ENCODE assay signal across 23 cellular contexts in the genomic region with DNA sequence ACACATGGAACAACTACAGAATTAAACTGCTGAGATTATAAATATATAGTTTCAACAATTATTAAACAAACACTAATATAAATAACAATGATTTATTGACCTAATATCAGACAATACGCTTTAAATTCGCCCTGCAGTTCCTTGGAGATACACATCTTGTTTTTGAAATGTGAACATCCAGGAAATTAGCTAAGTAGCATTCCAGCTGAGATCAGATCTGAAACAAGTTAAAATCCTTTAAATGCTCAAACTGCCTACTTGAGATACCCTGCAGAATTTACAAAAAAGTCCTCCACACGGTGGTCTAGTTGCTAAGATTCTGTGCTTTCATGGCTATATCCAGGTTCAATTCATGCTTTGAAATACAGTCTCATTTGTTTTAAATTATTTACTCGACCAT.
"Had no signal": no experiment of that assay in that cellular context is flagged by ENCODE, and none has a peak within 500 bp of the region (broad histone marks: within the 10 kb centered on the region; RNA-seq: fewer than 3 reads in every experiment).

No MANE protein-coding gene starts in this region.

- H3K79me2 ChIP-seq: hepatocyte had no signal

- H3K36me3 ChIP-seq: gastroesophageal sphincter, heart left ventricle, left lung, ovary, sigmoid colon, spleen, thoracic aorta, transverse colon, vagina had no signal

- H3K4me3 ChIP-seq: dorsolateral prefrontal cortex, gastroesophageal sphincter, heart left ventricle, hepatocyte, left lung, ovary, psoas muscle, sigmoid colon, spleen, thoracic aorta, transverse colon, vagina had no signal

- H3K9me3 ChIP-seq: gastroesophageal sphincter, heart left ventricle, ovary, psoas muscle, sigmoid colon, spleen, thoracic aorta, transverse colon, vagina had no signal

- H3K36me3 Mint-ChIP-seq: naive thymus-derived CD8-positive, alpha-beta T cell; stimulated activated naive B cell treated with anti-CD40 and anti-IgM and Interleukin-4, amounts not matched to agents 10 μg/mL and 1 μg/mL and 100 μg/mL, for 72 hours had no signal

- H3K4me1 ChIP-seq: gastroesophageal sphincter, heart left ventricle, left lung, psoas muscle, sigmoid colon, spleen, transverse colon, vagina had no signal

- DNase-seq: dorsolateral prefrontal cortex; effector CD4-positive, alpha-beta T cell; foreskin fibroblast; heart left ventricle; left cardiac atrium; left lung; mesendoderm; naive thymus-derived CD8-positive, alpha-beta T cell; nephron progenitor cell; occipital lobe; ovary; posterior cingulate gyrus; psoas muscle; right cardiac atrium; sigmoid colon; spleen; stimulated activated naive B cell treated with anti-CD40 and anti-IgM and Interleukin-4, amounts not matched to agents 10 μg/mL and 1 μg/mL and 100 μg/mL, for 72 hours had no signal

- ATAC-seq: gastroesophageal sphincter; heart left ventricle; left cardiac atrium; left lung; naive thymus-derived CD8-positive, alpha-beta T cell; psoas muscle; right cardiac atrium; stimulated activated naive B cell treated with anti-CD40 and anti-IgM and Interleukin-4, amounts not matched to agents 10 μg/mL and 1 μg/mL and 100 μg/mL, for 72 hours had no signal

- H3K27me3 Mint-ChIP-seq: naive thymus-derived CD8-positive, alpha-beta T cell; stimulated activated naive B cell treated with anti-CD40 and anti-IgM and Interleukin-4, amounts not matched to agents 10 μg/mL and 1 μg/mL and 100 μg/mL, for 72 hours; stimulated activated naive CD8-positive, alpha-beta T cell treated with anti-CD3 and anti-CD28 coated beads, Interleukin-15, Interleukin-2, amounts not matched to agents 100 ng/mL and 50 ng/mL, for 24 hours had no signal

- H3K4me1 Mint-ChIP-seq: naive thymus-derived CD8-positive, alpha-beta T cell; nephron progenitor cell; stimulated activated naive B cell treated with anti-CD40 and anti-IgM and Interleukin-4, amounts not matched to agents 10 μg/mL and 1 μg/mL and 100 μg/mL, for 72 hours had no signal

- H3K4me2 ChIP-seq: hepatocyte had no signal

- H3K27me3 ChIP-seq: dorsolateral prefrontal cortex, gastroesophageal sphincter, heart left ventricle, hepatocyte, left lung, ovary, spleen, transverse colon, vagina had no signal

- H3K9me3 Mint-ChIP-seq: nephron progenitor cell; stimulated activated naive B cell treated with anti-CD40 and anti-IgM and Interleukin-4, amounts not matched to agents 10 μg/mL and 1 μg/mL and 100 μg/mL, for 72 hours; stimulated activated naive CD8-positive, alpha-beta T cell treated with anti-CD3 and anti-CD28 coated beads, Interleukin-15, Interleukin-2, amounts not matched to agents 100 ng/mL and 50 ng/mL, for 24 hours had no signal

- H3K4me3 Mint-ChIP-seq: naive thymus-derived CD8-positive, alpha-beta T cell; nephron progenitor cell; stimulated activated naive B cell treated with anti-CD40 and anti-IgM and Interleukin-4, amounts not matched to agents 10 μg/mL and 1 μg/mL and 100 μg/mL, for 72 hours; stimulated activated naive CD8-positive, alpha-beta T cell treated with anti-CD3 and anti-CD28 coated beads, Interleukin-15, Interleukin-2, amounts not matched to agents 100 ng/mL and 50 ng/mL, for 24 hours had no signal

- H2AFZ ChIP-seq: hepatocyte had no signal

- H3K27ac Mint-ChIP-seq: naive thymus-derived CD8-positive, alpha-beta T cell; nephron progenitor cell; stimulated activated naive B cell treated with anti-CD40 and anti-IgM and Interleukin-4, amounts not matched to agents 10 μg/mL and 1 μg/mL and 100 μg/mL, for 72 hours; stimulated activated naive CD8-positive, alpha-beta T cell treated with anti-CD3 and anti-CD28 coated beads, Interleukin-15, Interleukin-2, amounts not matched to agents 100 ng/mL and 50 ng/mL, for 24 hours had no signal

- H3K27ac ChIP-seq: dorsolateral prefrontal cortex, gastroesophageal sphincter, heart left ventricle, hepatocyte, left lung, ovary, psoas muscle, sigmoid colon, spleen, thoracic aorta, transverse colon, vagina had no signal
